Comparison of ENCODE assay signal across 8 cellular contexts in genomic region chr20:3786126-3786484, GRCh38. TPM values are rescaled to one million over a fixed set of nuclear protein-coding genes. Genes with fewer than 3 reads are reported as not detected.
DNase-seq lines count a peak whose midpoint lies in the region; ATAC-seq, FAIRE-seq and TF ChIP-seq lines count a peak whose summit lies in the region.

No MANE protein-coding gene starts in this region.

- FAIRE-seq in GM19239 (lab: Jason Lieb, UNC) = peak; percentile 80

- ATAC-seq in T-helper 17 cell (peak; percentile 35), lung (ENCODE audit: insufficient read depth, low FRiP score) (peak; percentile 0)

- peak overlapping the region; percentile 29 to 38 for H3K4me3 ChIP-seq in CD4-positive, alpha-beta memory T cell (ENCODE audit: low read length in 2 of 2)
- peak overlapping the region; percentile 46 for H3K4me3 ChIP-seq in HL-60 (replicated peaks; ENCODE audit: insufficient read depth, low read length)
- peak overlapping the region; percentile 84 for H3K4me3 ChIP-seq in coronary artery
- peak overlapping the region; percentile 68 for H3K4me3 ChIP-seq in lung
- H3K4me3 ChIP-seq in testis = peak overlapping the region; percentile 58 to 63

- H3K9me3 Mint-ChIP-seq in CD4-positive, alpha-beta memory T cell = peaks cover 0 to 2% (median 0%) of the 10 kb centered on the region in 8 donors

- H3K27me3 ChIP-seq in CD4-positive, alpha-beta memory T cell (ENCODE audit: insufficient read depth, low read length) = no peaks in the 10 kb centered on the region
- H3K27me3 ChIP-seq in HL-60 (ENCODE audit: insufficient read depth, poor library complexity, severe bottlenecking) = no peaks in the 10 kb centered on the region
- H3K27me3 ChIP-seq in lung (ENCODE audit: control insufficient read depth, insufficient read depth) = no peaks in the 10 kb centered on the region
- H3K27me3 ChIP-seq in testis = no peaks in the 10 kb centered on the region

- TF ChIP-seq POLR2A in testis (IDR thresholded peaks at IDR 0.05) = no peak

- POLR2A ChIA-PET in CD4-positive, alpha-beta memory T cell (lab: Charles Lee; ENCODE audit: partially characterized antibody) = interaction anchor here (0.7 to 10.0 kb wide), 15 partner anchors 10 to 299 kb away, joined by 3 to 180 read pairs (median 6); partner anchors contain the start of genes ADISSP, AP5S1, CDC25B and MAVS

- TF ChIP-seq CTCF in HL-60 (IDR thresholded peaks at IDR 0.05; ENCODE audit: insufficient read depth, low read length) = no peak
- no peak for TF ChIP-seq CTCF in coronary artery (IDR thresholded peaks at IDR 0.05)
- TF ChIP-seq CTCF in lung (IDR thresholded peaks at IDR 0.05; ENCODE audit: control extremely low read depth, extremely low read depth) = no peak
- no peak for TF ChIP-seq CTCF in testis (IDR thresholded peaks at IDR 0.05)

- H3K36me3 ChIP-seq in CD4-positive, alpha-beta memory T cell (ENCODE audit: insufficient read depth, low read length) = no peaks in the 10 kb centered on the region
- H3K36me3 ChIP-seq in lung (ENCODE audit: control insufficient read depth in 2 of 2, insufficient read depth in 2 of 2, low read length in 2 of 2) (peaks cover 0 to 12% of the 10 kb centered on the region in 2 donors), testis (ENCODE audit: low read depth, missing control alignments) (no peaks in the 10 kb centered on the region)

- H3K4me3 Mint-ChIP-seq in CD4-positive, alpha-beta memory T cell = peak overlapping the region; percentile 74 to 87 (median 84)
- H3K4me3 Mint-ChIP-seq in T-helper 17 cell = peak overlapping the region; percentile 87

- intact Hi-C loops in CD4-positive, alpha-beta memory T cell (cut with micrococcal nuclease) = loop anchor here (1.0 to 2.0 kb wide), 5 partner anchors 10 to 299 kb away; partner anchors contain the start of genes AP5S1, CDC25B and MAVS
- intact Hi-C loops in testis (cut with DNase I; ENCODE audit: low total_unique reads) = loop anchor here (2.0 kb wide), 1 partner anchor 35 kb away; the partner anchor contains the start of gene AP5S1

- peak overlapping the region; percentile 60 to 93 (median 88) for H3K27ac Mint-ChIP-seq in CD4-positive, alpha-beta memory T cell
- no peak overlapping the region for H3K27ac Mint-ChIP-seq in T-helper 17 cell

- peaks cover 26 to 48% (median 39%) of the 10 kb centered on the region in 4 donors for H3K4me1 Mint-ChIP-seq in CD4-positive, alpha-beta memory T cell
- H3K4me1 Mint-ChIP-seq in T-helper 17 cell = peaks cover 28% of the 10 kb centered on the region

- H3K36me3 Mint-ChIP-seq in CD4-positive, alpha-beta memory T cell = peaks cover 0 to 4% of the 10 kb centered on the region in 2 donors
- no peaks in the 10 kb centered on the region for H3K36me3 Mint-ChIP-seq in T-helper 17 cell (ENCODE audit: low read depth)

- H3K4me1 ChIP-seq in CD4-positive, alpha-beta memory T cell (ENCODE audit: insufficient read depth, low read length) = peaks cover 43% of the 10 kb centered on the region
- peaks cover 14 to 24% of the 10 kb centered on the region in 2 donors for H3K4me1 ChIP-seq in lung (ENCODE audit: control insufficient read depth in 2 of 2, insufficient read depth in 2 of 2, low read length in 2 of 2)
- peaks cover 33% of the 10 kb centered on the region for H3K4me1 ChIP-seq in testis

- no peaks in the 10 kb centered on the region for H3K9me3 ChIP-seq in CD4-positive, alpha-beta memory T cell (ENCODE audit: control insufficient read depth in 1 of 2, low read length in 2 of 2)
- no peaks in the 10 kb centered on the region for H3K9me3 ChIP-seq in T-helper 17 cell (ENCODE audit: control insufficient read depth, low read length, poor library complexity, severe bottlenecking)
- H3K9me3 ChIP-seq in lung (ENCODE audit: control insufficient read depth in 2 of 2, insufficient read depth in 1 of 2, low read length in 1 of 2) = no peaks in the 10 kb centered on the region
- no peaks in the 10 kb centered on the region for H3K9me3 ChIP-seq in testis

- no peaks in the 10 kb centered on the region for H3K27me3 Mint-ChIP-seq in CD4-positive, alpha-beta memory T cell
- no peaks in the 10 kb centered on the region for H3K27me3 Mint-ChIP-seq in T-helper 17 cell

- WGBS in lung, 2 donors = 1 to 2% methylated on average over 22 to 35 of the region's 35 CpGs
- 1% methylated on average over 24 of the region's 35 CpGs; no CpG with 5 or more reads in 1 of the 2 donors for WGBS in testis, 2 donors

- DNase-seq in CD4-positive, alpha-beta memory T cell = peak; percentile 34 to 68 (median 39)
- DNase-seq in GM19239 (ENCODE audit: insufficient read length, low spot score) (peak; percentile 78), HL-60 (ENCODE audit: low read depth in 1 of 2, low spot score in 1 of 2) (no peak), T-helper 17 cell (peak in 2 of 3 donors; percentile 32 to 33), coronary artery (ENCODE audit: low spot score) (no peak), lung (ENCODE audit: low spot score) (no peak), testis (peak; percentile 51), DMS153 (lab: John Stamatoyannopoulos, UW) (no peak)

- CTCF ChIA-PET in CD4-positive, alpha-beta memory T cell (lab: Charles Lee; ENCODE audit: partially characterized antibody) = interaction anchor here (0.8 to 5.6 kb wide), 6 partner anchors 10 to 299 kb away, joined by 3 to 61 read pairs (median 4); partner anchors contain the start of genes ADISSP and CDC25B

- no peak overlapping the region for H3K27ac ChIP-seq in CD4-positive, alpha-beta memory T cell (ENCODE audit: low read depth, low read length)
- H3K27ac ChIP-seq in HL-60 (replicated peaks) (no peak overlapping the region; the same call in 1 of the 2 replicates), coronary artery (peak overlapping the region; percentile 70 to 85), lung (ENCODE audit: low read depth in 1 of 2, low read length in 1 of 2) (peak overlapping the region; percentile 84 to 91), testis (peak overlapping the region; percentile 42 to 74)

RNA-seq across cellular contexts. Expression of gene CENPB, which starts 0.4 kb away (rescaled TPM):
- total RNA-seq in CD4-positive, alpha-beta memory T cell = 10 to 100 TPM; 52.2 to 56.7 TPM
- polyA plus RNA-seq in CD4-positive, alpha-beta memory T cell = 1 to 10 TPM in 1 of 2 donors, under 1 TPM in 1; 0.56 to 1.9 TPM
- total RNA-seq in T-helper 17 cell = 10 to 100 TPM; 36.9 to 40.2 TPM
- total RNA-seq in lung = 100 to 1,000 TPM in 1 of 2 donors, 10 to 100 TPM in 1; 35.9 to 113 TPM
- 10 to 100 TPM; 72.9 to 85.8 TPM for polyA plus RNA-seq in lung
- total RNA-seq in testis = 10 to 100 TPM; 32.2 to 44.1 TPM
- polyA plus RNA-seq in testis (ENCODE audit: insufficient read depth, low read depth, low replicate concordance) = 24.8 TPM

RNA-seq across cellular contexts. Expression of gene SPEF1, which starts 4.9 kb away (rescaled TPM):
- total RNA-seq in CD4-positive, alpha-beta memory T cell = not detected
- polyA plus RNA-seq in CD4-positive, alpha-beta memory T cell = under 1 TPM in 1 of 2 donors, not detected in 1; 0.15 TPM
- total RNA-seq in T-helper 17 cell = under 1 TPM in 1 of 2 donors, not detected in 1; 0.18 TPM
- total RNA-seq in lung = 10 to 100 TPM; 11.7 to 15.5 TPM
- 10 to 100 TPM in 1 of 2 donors, 1 to 10 TPM in 1; 9.6 to 11.9 TPM for polyA plus RNA-seq in lung
- 10 to 100 TPM in 1 of 2 donors, 1 to 10 TPM in 1; 9.8 to 12.1 TPM for total RNA-seq in testis
- 28.8 TPM for polyA plus RNA-seq in testis (ENCODE audit: insufficient read depth, low read depth, low replicate concordance)

RNA-seq across cellular contexts. Expression of gene CDC25B, which starts 10.0 kb away (rescaled TPM):
- 100 to 1,000 TPM; 410 to 420 TPM for total RNA-seq in CD4-positive, alpha-beta memory T cell
- 10 to 100 TPM; 25.9 to 55.9 TPM for polyA plus RNA-seq in CD4-positive, alpha-beta memory T cell
- total RNA-seq in T-helper 17 cell = 100 to 1,000 TPM; 220 to 223 TPM
- 10 to 100 TPM; 65.7 to 88.5 TPM for total RNA-seq in lung
- 10 to 100 TPM; 47.9 to 68.4 TPM for polyA plus RNA-seq in lung
- 10 to 100 TPM; 25.4 to 45.6 TPM for total RNA-seq in testis
- 14.4 TPM for polyA plus RNA-seq in testis (ENCODE audit: insufficient read depth, low read depth, low replicate concordance)

RNA-seq across cellular contexts. Expression of gene ADISSP, which starts 18.6 kb away (rescaled TPM):
- 10 to 100 TPM; 15.7 to 17.3 TPM for total RNA-seq in CD4-positive, alpha-beta memory T cell
- 10 to 100 TPM; 16.3 to 31.5 TPM for polyA plus RNA-seq in CD4-positive, alpha-beta memory T cell
- total RNA-seq in T-helper 17 cell (10 to 100 TPM; 13.3 to 19.0 TPM), lung (10 to 100 TPM in 1 of 2 donors, 1 to 10 TPM in 1; 8.6 to 53.7 TPM), testis (10 to 100 TPM; 17.6 to 19.7 TPM)
- polyA plus RNA-seq in lung (10 to 100 TPM; 34.1 to 36.1 TPM), testis (ENCODE audit: insufficient read depth, low read depth, low replicate concordance) (36.5 TPM)

RNA-seq across cellular contexts. Expression of gene AP5S1, which starts 34.2 kb away (rescaled TPM):
- total RNA-seq in CD4-positive, alpha-beta memory T cell = 10 to 100 TPM; 10.4 to 11.1 TPM
- polyA plus RNA-seq in CD4-positive, alpha-beta memory T cell = 10 to 100 TPM; 14.5 to 16.8 TPM
- total RNA-seq in T-helper 17 cell = 10 to 100 TPM; 11.3 to 11.9 TPM
- 10 to 100 TPM; 12.4 to 20.7 TPM for total RNA-seq in lung
- 10 to 100 TPM in 1 of 2 donors, 1 to 10 TPM in 1; 8.1 to 11.5 TPM for polyA plus RNA-seq in lung
- 10 to 100 TPM; 25.9 to 26.6 TPM for total RNA-seq in testis
- polyA plus RNA-seq in testis (ENCODE audit: insufficient read depth, low read depth, low replicate concordance) = 26.0 TPM

Comparison
In these comparisons a context has a peak if more than half of its experiments do, and no peak if none do; other contexts are left out.
1. DNase-seq: peak in CD4-positive, alpha-beta memory T cell (5 of 5), GM19239 (single experiment), T-helper 17 cell (2 of 3) and testis (single experiment); none in HL-60 (0 of 2), coronary artery (single experiment), lung (single experiment) and DMS153 (single experiment).
2. H3K27ac ChIP-seq: peak in coronary artery (2 of 2), lung (2 of 2) and testis (2 of 2); none in CD4-positive, alpha-beta memory T cell (single experiment) and HL-60 (single experiment).
3. H3K4me3 ChIP-seq: peak in every context shown above with its lines; median percentile 84 in coronary artery; 68 in lung; 60 in testis; 46 in HL-60; 34 in CD4-positive, alpha-beta memory T cell.
4. RNA of gene SPEF1, which starts 4.9 kb away (total RNA-seq): 11.7 to 15.5 TPM in lung and 9.8 to 12.1 TPM in testis; 0.18 TPM in T-helper 17 cell and not detected in CD4-positive, alpha-beta memory T cell; every median in the first group is over 4 times any median in the second.